In the genomic region with DNA sequence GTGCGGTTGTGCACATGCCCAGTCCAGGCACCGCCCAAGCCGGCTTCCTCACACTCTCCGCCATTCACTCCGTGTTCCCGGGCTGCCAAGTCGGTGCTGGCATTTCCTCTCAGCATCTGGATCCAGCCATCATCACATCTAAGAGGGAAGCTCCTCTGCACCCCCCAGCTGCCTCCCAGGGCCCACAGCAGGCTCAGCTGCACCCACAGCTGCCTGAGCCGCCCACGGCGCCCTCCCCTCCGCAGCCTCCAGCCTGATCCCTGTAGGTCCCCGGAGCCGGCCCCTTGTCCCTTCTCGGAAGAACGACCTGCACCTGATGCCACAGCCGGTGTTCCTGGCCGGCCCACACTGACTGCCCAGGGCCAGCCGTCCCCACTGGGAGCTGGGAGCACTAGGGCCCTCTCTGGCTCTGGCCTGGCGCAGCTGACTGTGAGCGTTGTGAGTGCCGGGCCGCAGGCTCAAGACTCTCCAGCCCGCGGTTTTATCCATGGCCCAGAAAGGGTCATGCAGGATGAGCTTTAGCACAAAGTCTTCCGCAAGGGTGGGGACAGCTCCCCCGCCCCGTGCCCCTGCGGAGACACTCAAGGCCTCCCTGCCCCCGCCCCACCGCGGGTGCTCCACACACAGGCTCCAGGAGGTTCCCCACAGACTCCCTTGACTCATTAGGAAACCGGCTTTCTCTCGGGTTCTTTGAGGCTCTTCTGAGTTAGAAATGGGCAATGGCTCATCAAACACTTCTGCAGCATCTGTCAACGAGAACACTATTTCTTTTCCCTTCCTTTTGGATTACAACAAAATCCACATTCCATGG, we compare ENCODE assay signal across 24 cellular contexts. TPM values are rescaled to one million over a fixed set of nuclear protein-coding genes. Genes with fewer than 3 reads are reported as not detected.
A peak's percentile ranks its signal among the peaks of the same experiment; 100 is the strongest.
DNase-seq lines count a peak whose midpoint lies in the region; ATAC-seq and TF ChIP-seq lines count a peak whose summit lies in the region.
"Had no signal": no experiment of that assay in that cellular context is flagged by ENCODE, and none has a peak within 500 bp of the region (broad histone marks: within the 10 kb centered on the region; RNA-seq: fewer than 3 reads in every experiment).

No MANE protein-coding gene starts in this region.

- H3K4me3 ChIP-seq in sigmoid colon = no peak overlapping the region
- H3K4me3 ChIP-seq: esophagus muscularis mucosa, left lung, uterus had no signal

- peak; percentile 39 for DNase-seq in activated effector memory CD4-positive, alpha-beta T cell treated with anti-CD3 and anti-CD28 coated beads, Interleukin-2, amount 50 U/mL, for 16 hours
- DNase-seq in activated effector memory CD4-positive, alpha-beta T cell treated with Interleukin-2 at 50 U/mL for 16 hours = no peak
- DNase-seq in WTC11 (ENCODE audit: low spot score) (no peak), left kidney (ENCODE audit: low read depth, low spot score) (peak; percentile 71), sigmoid colon (peak; percentile 56), NCI-H2196 (lab: John Stamatoyannopoulos, UW; ENCODE audit: unreplicated experiment) (no peak)
- DNase-seq: 8988T; activated CD4-positive, alpha-beta T cell treated with anti-CD3 and anti-CD28 coated beads, Interleukin-2, amount 10 ng/mL, durations not matched to agents 7 days and 5 days; activated CD8-positive, alpha-beta memory T cell treated with anti-CD3 and anti-CD28 coated beads, Interleukin-2, amount 50 U/mL, for 48 hours; activated gamma-delta T cell treated with Interleukin-2 at 50 U/mL for 16 hours; C1 segment of cervical spinal cord; effector CD8-positive, alpha-beta T cell; Karpas-422; NCI-H1092 treated with DMSO at 0.1 percent for 48 hours; NCI-H2081 treated with DMSO at 0.1 percent for 48 hours; NCI-H510A; stimulated activated CD4-positive, alpha-beta T cell treated with anti-CD3 and anti-CD28 coated beads, Interleukin-2, amount 100 ng/mL, for 48 hours; uterus had no signal

- intact Hi-C loops in sigmoid colon (cut with DNase I) = no loop called here

- H3K27ac ChIP-seq in sigmoid colon = no peak overlapping the region
- H3K27ac ChIP-seq: esophagus muscularis mucosa, left lung, uterus had no signal

- peak overlapping the region; percentile 74; the same call in 1 of the 2 replicates for H3K27ac Mint-ChIP-seq in WTC11
- H3K27ac Mint-ChIP-seq: activated CD4-positive, alpha-beta T cell treated with anti-CD3 and anti-CD28 coated beads, Interleukin-2, amount 10 ng/mL, durations not matched to agents 7 days and 5 days had no signal

- H3K36me3 Mint-ChIP-seq in WTC11 = no peaks in the 10 kb centered on the region

- no peak overlapping the region for H3K4me3 Mint-ChIP-seq in WTC11
- H3K4me3 Mint-ChIP-seq: activated CD4-positive, alpha-beta T cell treated with anti-CD3 and anti-CD28 coated beads, Interleukin-2, amount 10 ng/mL, durations not matched to agents 7 days and 5 days had no signal

- H3K36me3 ChIP-seq in sigmoid colon = no peaks in the 10 kb centered on the region
- H3K36me3 ChIP-seq: esophagus muscularis mucosa, left lung, uterus had no signal

- no peaks in the 10 kb centered on the region for H3K9me3 Mint-ChIP-seq in WTC11
- H3K9me3 Mint-ChIP-seq: activated CD4-positive, alpha-beta T cell treated with anti-CD3 and anti-CD28 coated beads, Interleukin-2, amount 10 ng/mL, durations not matched to agents 7 days and 5 days had no signal

- H3K27me3 ChIP-seq in sigmoid colon = peaks cover 0 to 2% (median 0%) of the 10 kb centered on the region in 3 donors
- H3K27me3 ChIP-seq: uterus had no signal

- no peak for TF ChIP-seq EP300 in sigmoid colon (IDR thresholded peaks at IDR 0.05)

- H3K4me1 Mint-ChIP-seq in WTC11 = peaks cover 5% of the 10 kb centered on the region
- H3K4me1 Mint-ChIP-seq: activated CD4-positive, alpha-beta T cell treated with anti-CD3 and anti-CD28 coated beads, Interleukin-2, amount 10 ng/mL, durations not matched to agents 7 days and 5 days had no signal

- no peak for TF ChIP-seq POLR2A in sigmoid colon (IDR thresholded peaks at IDR 0.05)

- H3K4me1 ChIP-seq in sigmoid colon = no peaks in the 10 kb centered on the region
- H3K4me1 ChIP-seq: esophagus muscularis mucosa, left lung, uterus had no signal

- CTCF ChIA-PET in WTC11 (lab: Charles Lee) = interaction anchor here (0.6 to 1.1 kb wide), 3 partner anchors 17 to 306 kb away, joined by 3 read pairs; no protein-coding TSS in a partner anchor

- TF ChIP-seq CTCF in WTC11 (IDR thresholded peaks at IDR 0.05) = no peak
- no peak for TF ChIP-seq CTCF in sigmoid colon (IDR thresholded peaks at IDR 0.05)

- POLR2A ChIA-PET in WTC11 (lab: Charles Lee) = no interaction called here

- WGBS in sigmoid colon, 2 donors = 55 to 74% methylated on average over 34 of the region's 34 CpGs

- no peaks in the 10 kb centered on the region for H3K9me3 ChIP-seq in sigmoid colon
- H3K9me3 ChIP-seq: left lung, uterus had no signal

- H3K27me3 Mint-ChIP-seq in WTC11 (ENCODE audit: low read depth) = no peaks in the 10 kb centered on the region
- H3K27me3 Mint-ChIP-seq: activated CD4-positive, alpha-beta T cell treated with anti-CD3 and anti-CD28 coated beads, Interleukin-2, amount 10 ng/mL, durations not matched to agents 7 days and 5 days had no signal

- ATAC-seq in WTC11 (peak; percentile 29; the same call in 1 of the 2 replicates), HG03439 (IDR thresholded peaks at IDR 0.05; ENCODE audit: unreplicated experiment) (no peak), GM21390 (IDR thresholded peaks at IDR 0.05; ENCODE audit: unreplicated experiment) (no peak)
- ATAC-seq: left lung had no signal

TF ChIP-seq in WTC11, 78 proteins besides CTCF, POLR2A, EP300 and RAD21:
- TF ChIP-seq ATF2 (CRISPR knock-in tag; IDR thresholded peaks at IDR 0.05; ENCODE audit: borderline replicate concordance, low read depth) = no peak
- no peak for TF ChIP-seq OVOL2 (CRISPR knock-in tag; IDR thresholded peaks at IDR 0.05; ENCODE audit: borderline replicate concordance)
- no peak for TF ChIP-seq HMGXB4 (CRISPR knock-in tag; IDR thresholded peaks at IDR 0.05)
- TF ChIP-seq, protein P1, sequence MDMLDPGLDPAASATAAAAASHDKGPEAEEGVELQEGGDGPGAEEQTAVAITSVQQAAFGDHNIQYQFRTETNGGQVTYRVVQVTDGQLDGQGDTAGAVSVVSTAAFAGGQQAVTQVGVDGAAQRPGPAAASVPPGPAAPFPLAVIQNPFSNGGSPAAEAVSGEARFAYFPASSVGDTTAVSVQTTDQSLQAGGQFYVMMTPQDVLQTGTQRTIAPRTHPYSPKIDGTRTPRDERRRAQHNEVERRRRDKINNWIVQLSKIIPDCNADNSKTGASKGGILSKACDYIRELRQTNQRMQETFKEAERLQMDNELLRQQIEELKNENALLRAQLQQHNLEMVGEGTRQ (CRISPR knock-in tag; IDR thresholded peaks at IDR 0.05) = no peak
- TF ChIP-seq ATF3 (CRISPR knock-in tag; conservative IDR thresholded peaks at IDR 0.05) = no peak
- TF ChIP-seq ESRRA (CRISPR knock-in tag; IDR thresholded peaks at IDR 0.05; ENCODE audit: borderline replicate concordance) = no peak
- no peak for TF ChIP-seq CDX4 (CRISPR knock-in tag; IDR thresholded peaks at IDR 0.05; ENCODE audit: borderline replicate concordance)
- no peak for TF ChIP-seq TP53 (CRISPR knock-in tag; IDR thresholded peaks at IDR 0.05)
- no peak for TF ChIP-seq NR3C1 (CRISPR knock-in tag; conservative IDR thresholded peaks at IDR 0.05; ENCODE audit: low read depth)
- no peak for TF ChIP-seq PRRX2 (CRISPR knock-in tag; IDR thresholded peaks at IDR 0.05)

RNA-seq across cellular contexts. Expression of gene CFAP46, which starts 31.3 kb away (rescaled TPM):
- total RNA-seq in WTC11 (2021) (2.9 to 3.4 TPM (median 3.3 TPM) in 3 replicates), sigmoid colon (1 to 10 TPM in 1 of 4 donors, under 1 TPM in 2, not detected in 1; 0.36 to 1.7 (median 0.41) TPM)
- under 1 TPM in 1 of 3 donors, not detected in 2; 0.10 TPM for polyA plus RNA-seq in sigmoid colon
- total RNA-seq: activated CD4-positive, alpha-beta T cell treated with anti-CD3 and anti-CD28 coated beads, Interleukin-2, amount 10 ng/mL, durations not matched to agents 7 days and 5 days; skeletal muscle tissue; subcutaneous adipose tissue had no signal

Comparison
In these comparisons a context has a peak if more than half of its experiments do, and no peak if none do; other contexts are left out.
1. DNase-seq: peak in activated effector memory CD4-positive, alpha-beta T cell treated with anti-CD3 and anti-CD28 coated beads, Interleukin-2, amount 50 U/mL, for 16 hours (single experiment), left kidney (single experiment) and sigmoid colon (single experiment); none in activated effector memory CD4-positive, alpha-beta T cell treated with Interleukin-2 at 50 U/mL for 16 hours (single experiment), WTC11 (single experiment) and NCI-H2196 (single experiment).